Comparison of ENCODE assay signal across 9 cellular contexts in the genomic region with DNA sequence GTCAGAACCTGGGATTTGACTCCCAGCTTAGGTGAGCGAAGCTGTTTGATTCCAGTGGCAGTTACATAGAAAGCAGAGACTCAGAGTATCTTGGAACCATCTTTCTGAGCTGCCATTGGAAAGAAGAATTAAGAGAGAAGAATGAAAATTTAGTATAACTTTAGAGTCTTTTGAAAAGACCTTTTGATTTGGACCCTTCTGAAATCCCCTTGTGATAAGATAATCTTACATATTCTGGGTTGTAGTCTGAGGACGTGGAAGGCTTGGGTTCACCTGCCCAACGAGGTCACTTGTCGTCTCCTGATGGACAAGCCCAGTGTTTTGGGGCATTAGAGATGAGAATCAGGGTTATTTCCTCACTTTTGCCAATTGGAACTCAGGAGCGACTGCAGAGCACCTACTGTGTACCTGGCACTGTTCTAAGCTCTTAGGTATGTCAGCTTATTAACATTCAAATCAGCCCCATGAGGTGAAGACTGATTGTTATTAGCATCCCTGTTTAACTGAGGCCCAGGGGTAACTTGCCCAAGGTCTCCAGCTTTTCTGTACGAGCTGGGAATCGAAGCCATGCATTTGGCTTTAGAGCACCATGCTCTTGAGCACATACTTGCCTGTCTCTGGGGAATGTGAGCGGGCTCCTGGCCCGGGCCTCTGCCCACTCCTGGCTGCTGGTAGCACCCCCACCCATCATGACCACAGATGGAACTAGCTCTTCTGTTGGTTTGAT. TPM values are rescaled to one million over a fixed set of nuclear protein-coding genes. Genes with fewer than 3 reads are reported as not detected.
DNase-seq lines count a peak whose midpoint lies in the region; ATAC-seq, FAIRE-seq and TF ChIP-seq lines count a peak whose summit lies in the region.
"Had no signal": no experiment of that assay in that cellular context is flagged by ENCODE, and none has a peak within 500 bp of the region (broad histone marks: within the 10 kb centered on the region; RNA-seq: fewer than 3 reads in every experiment).

No MANE protein-coding gene starts in this region.

- H3K4me1 ChIP-seq in DOHH2 (ENCODE audit: control insufficient read depth, low read length) (peaks cover 51% of the 10 kb centered on the region), H1 (replicated peaks in 1 of 4; ENCODE audit: control insufficient read depth in 3 of 4, insufficient read depth in 4 of 4, low read length in 3 of 4) (peaks cover 7 to 26% (median 20%) of the 10 kb centered on the region in 4 experiments), osteoblast (ENCODE audit: insufficient read depth, low read length) (peaks cover 26% of the 10 kb centered on the region)

- H2AK5ac ChIP-seq in H1 (ENCODE audit: low read depth, low read length): no peak overlapping the region

- ATAC-seq in HG03571 (IDR thresholded peaks at IDR 0.05; ENCODE audit: unreplicated experiment): no peak

- no peak overlapping the region for H2AFZ ChIP-seq in H1 (ENCODE audit: low read length)
- H2AFZ ChIP-seq in osteoblast (ENCODE audit: low read length): no peak overlapping the region

- peak in 1 of 2 experiments; percentile 32; a peak in 1 of 3 replicates for TF ChIP-seq EP300 in H1 (IDR thresholded peaks at IDR 0.05; ENCODE audit: borderline replicate concordance in 1 of 2, low read depth in 2 of 2, low read length in 2 of 2)

- H3K27ac ChIP-seq in DOHH2 (ENCODE audit: low read depth, low read length): no peak overlapping the region
- H3K27ac ChIP-seq in H1 (ENCODE audit: low read depth, low read length): peak overlapping the region; percentile 2; the same call in 1 of the 2 replicates
- H3K27ac ChIP-seq in osteoblast (ENCODE audit: low read depth, low read length): no peak overlapping the region

- H3K9ac ChIP-seq in H1 (replicated peaks in 1 of 4; ENCODE audit: extremely low read depth in 1 of 4, low read depth in 3 of 4, low read length in 3 of 4): no peak overlapping the region

- peak overlapping the region; percentile 96 for H3K18ac ChIP-seq in H1 (ENCODE audit: extremely low read depth, low read length)

- TF ChIP-seq RAD21 in H1 (IDR thresholded peaks at IDR 0.05 in 1 of 2, conservative IDR thresholded peaks at IDR 0.05 in 1 of 2; ENCODE audit: low read depth in 2 of 2, low read length in 2 of 2): peak in 1 of 2 experiments; percentile 46; a peak in 2 of 4 replicates

- no peaks in the 10 kb centered on the region for H3K27me3 ChIP-seq in DOHH2 (ENCODE audit: control insufficient read depth, low read length)
- no peaks in the 10 kb centered on the region for H3K27me3 ChIP-seq in MG63
- H3K27me3 ChIP-seq in H1 (replicated peaks in 1 of 4; ENCODE audit: control insufficient read depth in 3 of 4, extremely low read depth in 1 of 4, insufficient read depth in 3 of 4, low read length in 3 of 4): no peaks in the 10 kb centered on the region
- H3K27me3 ChIP-seq in osteoblast (ENCODE audit: insufficient read depth, low read length): no peaks in the 10 kb centered on the region
- H3K27me3 ChIP-seq: right atrium auricular region had no signal

- H3K36me3 ChIP-seq in DOHH2 (ENCODE audit: control insufficient read depth, low read length): peaks cover 59% of the 10 kb centered on the region
- peaks cover 12% of the 10 kb centered on the region; the same call in 1 of the 2 replicates for H3K36me3 ChIP-seq in MG63
- no peaks in the 10 kb centered on the region for H3K36me3 ChIP-seq in H1 (ENCODE audit: control insufficient read depth in 2 of 4, insufficient read depth in 4 of 4, low read length in 3 of 4)
- no peaks in the 10 kb centered on the region for H3K36me3 ChIP-seq in osteoblast (ENCODE audit: insufficient read depth, low read length)
- H3K36me3 ChIP-seq: right atrium auricular region had no signal

- H4K5ac ChIP-seq in H1 (ENCODE audit: insufficient read length, low read depth, low read length): no peak overlapping the region

- DNase-seq in MG63 (no peak), H1 (ENCODE audit: low read depth in 1 of 2, low spot score in 2 of 2) (peak; percentile 58 to 73), osteoblast (ENCODE audit: insufficient read length, low spot score, missing footprints) (no peak), SK-N-DZ (ENCODE audit: low spot score) (no peak), DMS153 treated with DMSO at 0.1 percent for 48 hours (lab: John Stamatoyannopoulos, UW; ENCODE audit: unreplicated experiment) (no peak)
- DNase-seq in activated effector memory CD4-positive, alpha-beta T cell treated with anti-CD3 and anti-CD28 coated beads, Interleukin-2, amount 50 U/mL, for 16 hours: no peak

- CTCF ChIA-PET in H1 (lab: Charles Lee; ENCODE audit: partially characterized antibody): interaction anchor here (0.5 to 9.1 kb wide), 35 partner anchors 8 to 641 kb away, joined by 3 to 117 read pairs (median 5); no protein-coding TSS in a partner anchor

- H2BK12ac ChIP-seq in H1 (ENCODE audit: low read depth, low read length): peak overlapping the region; percentile 62; the same call in 1 of the 2 replicates

- H2BK15ac ChIP-seq in H1 (ENCODE audit: low read length): no peak overlapping the region

- H3K23me2 ChIP-seq in H1 (ENCODE audit: low read depth, low read length): peaks cover 11% of the 10 kb centered on the region; the same call in 1 of the 2 replicates

- TF ChIP-seq CTCF in DOHH2 (IDR thresholded peaks at IDR 0.05; ENCODE audit: low read depth, low read length, poor library complexity, severe bottlenecking): no peak
- TF ChIP-seq CTCF in H1 (IDR thresholded peaks at IDR 0.05; ENCODE audit: control extremely low read depth in 1 of 3, insufficient read depth in 1 of 3, low read depth in 1 of 3, low read length in 3 of 3): no peak
- TF ChIP-seq CTCF in osteoblast (IDR thresholded peaks at IDR 0.05; ENCODE audit: extremely low read depth, low read depth, low read length): no peak

- FAIRE-seq in H1 (lab: Jason Lieb, UNC): peak; percentile 70

- H3K4me3 ChIP-seq in DOHH2 (ENCODE audit: low read length) (peak overlapping the region; percentile 95), MG63 (peak overlapping the region; percentile 83), H1 (ENCODE audit: extremely low read depth in 1 of 4, insufficient read depth in 2 of 4, low read depth in 3 of 4, low read length in 4 of 4) (peak overlapping the region; percentile 11 to 88 (median 40); a peak in 7 of 8 replicates), osteoblast (ENCODE audit: insufficient read depth, low read length) (peak overlapping the region; percentile 91)

- 6% methylated on average over 9 of the region's 9 CpGs; no CpG with 5 or more reads in 1 of the 2 experiments for WGBS in H1 (ENCODE audit: extremely low coverage in 1 of 2, insufficient coverage in 1 of 2, insufficient read length in 1 of 2, insufficient replicate concordance in 2 of 2, low coverage in 1 of 2, low lambda C conversion rate in 2 of 2, missing lambda C conversion rate in 1 of 2), 2 experiments

- peak overlapping the region; percentile 57 for H3K4ac ChIP-seq in H1 (replicated peaks; ENCODE audit: insufficient read length, low read depth, low read length)

- peak overlapping the region; percentile 34 for H4K91ac ChIP-seq in H1 (replicated peaks; ENCODE audit: insufficient read length, low read length)

- POLR2A ChIA-PET in H1 (lab: Charles Lee; ENCODE audit: partially characterized antibody): interaction anchor here (1.0 to 7.8 kb wide), 11 partner anchors 7 to 316 kb away, joined by 3 to 95 read pairs (median 16); no protein-coding TSS in a partner anchor

- no peak overlapping the region for H4K8ac ChIP-seq in H1 (ENCODE audit: extremely low read depth, insufficient read depth, low read length)

- no peaks in the 10 kb centered on the region for H3K9me2 ChIP-seq in DOHH2 (replicated peaks; ENCODE audit: control insufficient read depth, low read length)

- peak overlapping the region; percentile 24 for H2BK120ac ChIP-seq in H1 (replicated peaks; ENCODE audit: low read depth, low read length)

- H2BK5ac ChIP-seq in H1 (ENCODE audit: low read depth, low read length): peak overlapping the region; percentile 55; the same call in 1 of the 2 replicates

- H3K56ac ChIP-seq in H1 (replicated peaks; ENCODE audit: insufficient read length, low read depth, low read length): no peak overlapping the region

- H3K14ac ChIP-seq in H1 (ENCODE audit: insufficient read length): no peak overlapping the region

- H3F3A ChIP-seq in DOHH2 (ENCODE audit: control insufficient read depth, insufficient read depth): peaks cover 3% of the 10 kb centered on the region; the same call in 1 of the 2 replicates

- H2BK20ac ChIP-seq in H1 (ENCODE audit: low read length): 0 out of 2 replicates have a peak overlapping the region, but pooled peaks have one; percentile 11

- H4K20me1 ChIP-seq in DOHH2 (ENCODE audit: control insufficient read depth, insufficient read depth, low read depth, low read length) (peaks cover 39% of the 10 kb centered on the region), H1 (replicated peaks in 1 of 2; ENCODE audit: control insufficient read depth in 1 of 2, insufficient read depth in 2 of 2, low read length in 2 of 2) (peaks cover 17 to 21% of the 10 kb centered on the region in 2 experiments), osteoblast (ENCODE audit: insufficient read depth, low read length) (peaks cover 2% of the 10 kb centered on the region)

- H3K4me2 ChIP-seq in DOHH2 (ENCODE audit: low read length) (peak overlapping the region; percentile 89), H1 (ENCODE audit: insufficient read depth in 1 of 2, low read depth in 2 of 2, low read length in 2 of 2) (peak overlapping the region; percentile 85 to 96), osteoblast (ENCODE audit: insufficient read depth, low read length) (peak overlapping the region; percentile 97)

- peaks cover 88% of the 10 kb centered on the region for H3K79me2 ChIP-seq in DOHH2 (ENCODE audit: control insufficient read depth, low read length)
- H3K79me2 ChIP-seq in H1 (ENCODE audit: control insufficient read depth in 1 of 2, insufficient read depth in 2 of 2, low read length in 2 of 2): peaks cover 24 to 64% of the 10 kb centered on the region in 2 experiments
- peaks cover 66% of the 10 kb centered on the region for H3K79me2 ChIP-seq in osteoblast (ENCODE audit: insufficient read depth, low read length)

- TF ChIP-seq POLR2A in H1 (IDR thresholded peaks at IDR 0.05; ENCODE audit: control extremely low read depth in 1 of 2, low read depth in 2 of 2, low read length in 2 of 2): peak; percentile 38 to 70

- H3K9me3 ChIP-seq in DOHH2 (ENCODE audit: control insufficient read depth, insufficient read depth, low read length) (no peaks in the 10 kb centered on the region), MG63 (no peaks in the 10 kb centered on the region), H1 (ENCODE audit: insufficient read depth in 2 of 2, low read depth in 1 of 2, low read length in 1 of 2) (no peaks in the 10 kb centered on the region), osteoblast (ENCODE audit: low read depth, low read length) (no peaks in the 10 kb centered on the region)
- H3K9me3 ChIP-seq: right atrium auricular region had no signal

- H3K79me1 ChIP-seq in H1 (ENCODE audit: low read depth, low read length): peaks cover 11% of the 10 kb centered on the region

- no peak overlapping the region for H3K23ac ChIP-seq in H1 (ENCODE audit: insufficient read length)

RNA-seq across cellular contexts. Expression of a gene that starts 2.9 kb away (rescaled TPM):
- 27.8 and 28.9 TPM in 2 replicates for total RNA-seq in MG63 (2014; rRNA removed; shearing (Covaris generic); ENCODE audit: low replicate concordance)
- 61.0 and 61.9 TPM in 2 replicates for total RNA-seq in H1 (2021; fragmentation: NEBNext Ultra II Directional; extraction: Animal tissue kit (Norgen Biotek cat#: 25700))
- 22.1 and 33.1 TPM in 2 replicates for polyA plus RNA-seq in H1 (2011; rRNA removed)
- polyA plus RNA-seq in H1 (2011; cell fraction: cytosol; rRNA removed): 38.9 TPM
- polyA plus RNA-seq in H1 (2011; cell fraction: nucleus; rRNA removed): 53.3 TPM
- polyA plus RNA-seq in H1 (2012, experiment 1 of 2): 39.9 to 47.1 TPM (median 45.6 TPM) in 4 replicates
- 7.5 TPM for polyA plus RNA-seq in H1 (2012, experiment 2 of 2)
- 20.1 TPM for polyA plus RNA-seq in H1 (2013, experiment 1 of 2)
- 17.7 TPM for polyA plus RNA-seq in H1 (2013, experiment 2 of 2)
- 105 and 109 TPM in 2 replicates for polyA minus RNA-seq in H1 (2011; rRNA and poly(A)+ RNA removed)
- 61.6 TPM for polyA minus RNA-seq in H1 (2011; cell fraction: cytosol; rRNA and poly(A)+ RNA removed)
- polyA minus RNA-seq in H1 (2011; cell fraction: nucleus; rRNA and poly(A)+ RNA removed): 53.2 TPM
- total RNA-seq in osteoblast: 74.6 and 76.4 TPM in 2 replicates
- polyA plus RNA-seq in SK-N-DZ (2014; cell fraction: cytosol; rRNA removed): 11.6 and 14.0 TPM in 2 replicates
- 11.3 and 24.0 TPM in 2 replicates for polyA plus RNA-seq in SK-N-DZ (2014; cell fraction: nucleus; rRNA removed)

Comparison
In these comparisons a context has a peak if more than half of its experiments do, and no peak if none do; other contexts are left out.
1. H3K4me3 ChIP-seq: peak in every context shown above with its lines; median percentile 95 in DOHH2; 91 in osteoblast; 83 in MG63; 40 in H1.
2. DNase-seq: peak in H1 (2 of 2); none in MG63 (single experiment), osteoblast (single experiment), SK-N-DZ (single experiment), DMS153 treated with DMSO at 0.1 percent for 48 hours (single experiment) and activated effector memory CD4-positive, alpha-beta T cell treated with anti-CD3 and anti-CD28 coated beads, Interleukin-2, amount 50 U/mL, for 16 hours (single experiment).
3. Peak in every context shown above with its lines, with median percentiles within 50 percentile points of each other: H3K4me2 ChIP-seq.